7 cellular contexts compared by ENCODE assay signal in genomic region chr3:15097889-15098288, GRCh38. TPM values are rescaled to one million over a fixed set of nuclear protein-coding genes. Genes with fewer than 3 reads are reported as not detected.
DNase-seq lines count a peak whose midpoint lies in the region; ATAC-seq, FAIRE-seq and TF ChIP-seq lines count a peak whose summit lies in the region.

No MANE protein-coding gene starts in this region.

- H3K4me3 ChIP-seq in mucosa of descending colon = no peak overlapping the region
- peak overlapping the region in 1 of 2 donors; percentile 72 for H3K4me3 ChIP-seq in small intestine (ENCODE audit: low read depth in 1 of 2, low read length in 2 of 2)

- H3K27me3 Mint-ChIP-seq in HFFc6 (ENCODE audit: insufficient read depth) (no peaks in the 10 kb centered on the region; the same call in 1 of the 2 replicates), osteocyte (ENCODE audit: unreplicated experiment) (no peaks in the 10 kb centered on the region)
- H3K27me3 Mint-ChIP-seq in effector memory CD8-positive, alpha-beta T cell = peaks cover 6 to 7% of the 10 kb centered on the region in 2 donors

- H3K36me3 ChIP-seq in mucosa of descending colon (ENCODE audit: low read depth) (peaks cover 12% of the 10 kb centered on the region), small intestine (ENCODE audit: control insufficient read depth in 2 of 2, insufficient read depth in 2 of 2, low read length in 2 of 2) (peaks cover 8 to 13% of the 10 kb centered on the region in 2 donors)

- H3K9me3 ChIP-seq in mucosa of descending colon = no peaks in the 10 kb centered on the region
- H3K9me3 ChIP-seq in small intestine (ENCODE audit: control insufficient read depth, low read depth) = no peaks in the 10 kb centered on the region

- intact Hi-C loops in mucosa of descending colon (cut with DNase I, micrococcal nuclease) = no loop called here

- H3K4me1 Mint-ChIP-seq in HFFc6 (ENCODE audit: low read depth) (peaks cover 25% of the 10 kb centered on the region), osteocyte (ENCODE audit: unreplicated experiment) (peaks cover 24% of the 10 kb centered on the region)
- peaks cover 18 to 21% of the 10 kb centered on the region in 2 donors for H3K4me1 Mint-ChIP-seq in effector memory CD8-positive, alpha-beta T cell (ENCODE audit: low read depth in 2 of 2)

- ATAC-seq in effector memory CD8-positive, alpha-beta T cell (replicated peaks) = no peak
- no peak for ATAC-seq in mucosa of descending colon

- H3K27ac Mint-ChIP-seq in HFFc6 (peak overlapping the region; percentile 92), osteocyte (ENCODE audit: unreplicated experiment) (peak overlapping the region; percentile 95)
- H3K27ac Mint-ChIP-seq in effector memory CD8-positive, alpha-beta T cell = peak overlapping the region; percentile 95 to 97

- TF ChIP-seq CTCF in HFFc6 (IDR thresholded peaks at IDR 0.05) (no peak), osteocyte (IDR thresholded peaks at IDR 0.05) (no peak), GM20000 (IDR thresholded peaks at IDR 0.05; ENCODE audit: extremely low read depth, missing control alignments) (no peak), mucosa of descending colon (IDR thresholded peaks at IDR 0.05) (no peak)

- no peaks in the 10 kb centered on the region for H3K27me3 ChIP-seq in small intestine (ENCODE audit: control insufficient read depth in 2 of 2, insufficient read depth in 2 of 2, low read length in 2 of 2)

- H3K4me3 Mint-ChIP-seq in HFFc6 (peak overlapping the region; percentile 97), osteocyte (ENCODE audit: unreplicated experiment) (peak overlapping the region; percentile 99)
- H3K4me3 Mint-ChIP-seq in effector memory CD8-positive, alpha-beta T cell = peak overlapping the region; percentile 81 to 88

- H3K27ac ChIP-seq in small intestine (ENCODE audit: low read depth in 1 of 2, low read length in 1 of 2) = peak overlapping the region in 1 of 2 donors; percentile 32

- H3K4me1 ChIP-seq in mucosa of descending colon (ENCODE audit: low read depth) = peaks cover 12% of the 10 kb centered on the region
- H3K4me1 ChIP-seq in small intestine (ENCODE audit: control insufficient read depth in 2 of 2, insufficient read depth in 1 of 2, low read depth in 1 of 2, low read length in 1 of 2) = peaks cover 0 to 12% of the 10 kb centered on the region in 2 donors

- H3K36me3 Mint-ChIP-seq in HFFc6 (ENCODE audit: low read depth) (peaks cover 10% of the 10 kb centered on the region), osteocyte (ENCODE audit: unreplicated experiment) (peaks cover 15% of the 10 kb centered on the region)
- H3K36me3 Mint-ChIP-seq in effector memory CD8-positive, alpha-beta T cell (ENCODE audit: insufficient read depth) = peaks cover 45% of the 10 kb centered on the region

- WGBS in small intestine, 3 donors = 26 to 38% (median 28%) methylated on average over 6 of the region's 6 CpGs

- H3K9me3 Mint-ChIP-seq in HFFc6 = no peaks in the 10 kb centered on the region
- no peaks in the 10 kb centered on the region for H3K9me3 Mint-ChIP-seq in effector memory CD8-positive, alpha-beta T cell
- H3K9me3 Mint-ChIP-seq in osteocyte (ENCODE audit: unreplicated experiment) = no peaks in the 10 kb centered on the region

- FAIRE-seq in small intestine (lab: Jason Lieb, UNC) = no peak

- DNase-seq in HFFc6 (peak; percentile 26), SW480 (ENCODE audit: low spot score) (peak; percentile 29), osteocyte (ENCODE audit: extremely low spot score, unreplicated experiment) (no peak), GM20000 (ENCODE audit: low spot score) (no peak), mucosa of descending colon (no peak), small intestine (no peak)
- DNase-seq in effector memory CD8-positive, alpha-beta T cell = peak; percentile 33 to 42 (median 38)

RNA-seq across cellular contexts. Expression of gene RBSN, which starts 1.1 kb away (rescaled TPM):
- 10 to 100 TPM; 17.6 to 22.2 (median 19.3) TPM for total RNA-seq in HFFc6 (2021; fragmentation: NEBNext Ultra II Directional; extraction: Animal tissue kit (Norgen Biotek cat#: 25700))
- total RNA-seq in osteocyte (28.6 and 29.8 TPM in 2 replicates), mucosa of descending colon (10 to 100 TPM; 16.5 to 36.8 (median 18.2) TPM)
- 1 to 10 TPM; 4.5 to 8.7 (median 4.6) TPM for polyA plus RNA-seq in small intestine

RNA-seq across cellular contexts. Expression of gene MRPS25, which starts 32.8 kb away (rescaled TPM):
- total RNA-seq in HFFc6 (2021; fragmentation: NEBNext Ultra II Directional; extraction: Animal tissue kit (Norgen Biotek cat#: 25700)) = 10 to 100 TPM; 31.4 to 45.2 (median 33.4) TPM
- total RNA-seq in osteocyte (47.2 and 50.0 TPM in 2 replicates), mucosa of descending colon (10 to 100 TPM; 72.1 to 84.0 (median 78.7) TPM)
- 100 to 1,000 TPM in 1 of 3 donors, 10 to 100 TPM in 2; 62.4 to 159 (median 96.7) TPM for polyA plus RNA-seq in small intestine

Comparison
In these comparisons a context has a peak if more than half of its experiments do, and no peak if none do; other contexts are left out.
1. DNase-seq: peak in HFFc6 (single experiment), SW480 (single experiment) and effector memory CD8-positive, alpha-beta T cell (3 of 3); none in osteocyte (single experiment), GM20000 (single experiment), mucosa of descending colon (0 of 3) and small intestine (single experiment).
2. Peak in every context shown above with its lines, with median percentiles within 50 percentile points of each other: H3K27ac Mint-ChIP-seq and H3K4me3 Mint-ChIP-seq.